In genomic region chr4:56464581-56464980, GRCh38 we compare ENCODE assay signal across 1 cellular context.
TF ChIP-seq lines count a peak whose summit lies in the region.

No MANE protein-coding gene starts in this region.

TF ChIP-seq in A549, 52 proteins besides CTCF, POLR2A, EP300 and RAD21:
- no peak for TF ChIP-seq RFX5 (IDR thresholded peaks at IDR 0.05)
- no peak for TF ChIP-seq HDAC2 (IDR thresholded peaks at IDR 0.05)
- no peak for TF ChIP-seq HMGXB4 (CRISPR knock-in tag; IDR thresholded peaks at IDR 0.05; ENCODE audit: borderline replicate concordance)
- TF ChIP-seq EHMT2 (IDR thresholded peaks at IDR 0.05; ENCODE audit: low read depth) = no peak
- TF ChIP-seq KDM5A (IDR thresholded peaks at IDR 0.05) = no peak
- TF ChIP-seq NR3C1 (IDR thresholded peaks at IDR 0.05) = no peak
- no peak for TF ChIP-seq MAX (IDR thresholded peaks at IDR 0.05)
- TF ChIP-seq ZNF302 (CRISPR knock-in tag; IDR thresholded peaks at IDR 0.05) = no peak
- TF ChIP-seq HES2 (IDR thresholded peaks at IDR 0.05) = no peak
- TF ChIP-seq RNF2 (IDR thresholded peaks at IDR 0.05; ENCODE audit: borderline replicate concordance, low read depth) = no peak
- TF ChIP-seq BCL3 (IDR thresholded peaks at IDR 0.05) = no peak
- no peak for TF ChIP-seq CBX8 (IDR thresholded peaks at IDR 0.05)
- no peak for TF ChIP-seq GATA3 (IDR thresholded peaks at IDR 0.05; ENCODE audit: borderline replicate concordance)
- no peak for TF ChIP-seq SREBF2 (IDR thresholded peaks at IDR 0.05)
- TF ChIP-seq USF2 (IDR thresholded peaks at IDR 0.05) = no peak
- TF ChIP-seq ELK1 (IDR thresholded peaks at IDR 0.05; ENCODE audit: low read depth, low read length) = no peak
- TF ChIP-seq ZSCAN20 (CRISPR knock-in tag; IDR thresholded peaks at IDR 0.05) = no peak
- TF ChIP-seq CHD4 (IDR thresholded peaks at IDR 0.05; ENCODE audit: borderline replicate concordance) = no peak
TF ChIP-seq in A549: peak in this region for 0.
